ENCODE assay signal across 2 cellular contexts in the genomic region with DNA sequence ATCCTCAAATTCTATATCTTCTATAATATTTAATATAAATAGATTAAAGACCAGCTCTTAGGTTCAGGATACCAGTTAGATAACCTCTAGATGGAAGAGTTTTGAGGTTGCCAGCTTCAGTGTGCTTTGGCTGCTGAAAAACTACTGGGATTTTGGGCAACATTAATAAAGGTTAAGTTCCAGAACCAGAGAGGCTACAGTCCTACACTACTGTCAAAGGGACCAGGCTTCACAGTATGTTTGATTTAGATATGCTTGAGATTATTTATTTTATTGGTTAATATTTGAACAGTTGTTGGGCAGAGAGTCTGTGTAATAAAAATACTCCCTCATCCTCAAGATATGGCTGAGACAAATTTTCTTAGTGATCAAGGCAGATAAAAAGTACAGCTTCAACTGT.
TF ChIP-seq lines count a peak whose summit lies in the region.

No MANE protein-coding gene starts in this region.

TF ChIP-seq in H1, 55 proteins besides CTCF, POLR2A, EP300 and RAD21 (continues in another document):
- no peak for TF ChIP-seq CTBP2 (IDR thresholded peaks at IDR 0.05; ENCODE audit: borderline replicate concordance, insufficient read depth, insufficient read length, low read length)
- TF ChIP-seq HDAC2 (IDR thresholded peaks at IDR 0.05; ENCODE audit: borderline replicate concordance in 1 of 2, low read depth in 2 of 2, low read length in 2 of 2), result no peak
- no peak for TF ChIP-seq KDM4A (IDR thresholded peaks at IDR 0.05; ENCODE audit: low read depth, low read length, severe bottlenecking)
- TF ChIP-seq BCL11A (IDR thresholded peaks at IDR 0.05; ENCODE audit: low read depth in 2 of 2, low read length in 2 of 2), result no peak
- TF ChIP-seq SP4 (IDR thresholded peaks at IDR 0.05; ENCODE audit: low read length), result no peak
- no peak for TF ChIP-seq BACH1 (IDR thresholded peaks at IDR 0.05; ENCODE audit: low read length)
- TF ChIP-seq, protein P1, sequence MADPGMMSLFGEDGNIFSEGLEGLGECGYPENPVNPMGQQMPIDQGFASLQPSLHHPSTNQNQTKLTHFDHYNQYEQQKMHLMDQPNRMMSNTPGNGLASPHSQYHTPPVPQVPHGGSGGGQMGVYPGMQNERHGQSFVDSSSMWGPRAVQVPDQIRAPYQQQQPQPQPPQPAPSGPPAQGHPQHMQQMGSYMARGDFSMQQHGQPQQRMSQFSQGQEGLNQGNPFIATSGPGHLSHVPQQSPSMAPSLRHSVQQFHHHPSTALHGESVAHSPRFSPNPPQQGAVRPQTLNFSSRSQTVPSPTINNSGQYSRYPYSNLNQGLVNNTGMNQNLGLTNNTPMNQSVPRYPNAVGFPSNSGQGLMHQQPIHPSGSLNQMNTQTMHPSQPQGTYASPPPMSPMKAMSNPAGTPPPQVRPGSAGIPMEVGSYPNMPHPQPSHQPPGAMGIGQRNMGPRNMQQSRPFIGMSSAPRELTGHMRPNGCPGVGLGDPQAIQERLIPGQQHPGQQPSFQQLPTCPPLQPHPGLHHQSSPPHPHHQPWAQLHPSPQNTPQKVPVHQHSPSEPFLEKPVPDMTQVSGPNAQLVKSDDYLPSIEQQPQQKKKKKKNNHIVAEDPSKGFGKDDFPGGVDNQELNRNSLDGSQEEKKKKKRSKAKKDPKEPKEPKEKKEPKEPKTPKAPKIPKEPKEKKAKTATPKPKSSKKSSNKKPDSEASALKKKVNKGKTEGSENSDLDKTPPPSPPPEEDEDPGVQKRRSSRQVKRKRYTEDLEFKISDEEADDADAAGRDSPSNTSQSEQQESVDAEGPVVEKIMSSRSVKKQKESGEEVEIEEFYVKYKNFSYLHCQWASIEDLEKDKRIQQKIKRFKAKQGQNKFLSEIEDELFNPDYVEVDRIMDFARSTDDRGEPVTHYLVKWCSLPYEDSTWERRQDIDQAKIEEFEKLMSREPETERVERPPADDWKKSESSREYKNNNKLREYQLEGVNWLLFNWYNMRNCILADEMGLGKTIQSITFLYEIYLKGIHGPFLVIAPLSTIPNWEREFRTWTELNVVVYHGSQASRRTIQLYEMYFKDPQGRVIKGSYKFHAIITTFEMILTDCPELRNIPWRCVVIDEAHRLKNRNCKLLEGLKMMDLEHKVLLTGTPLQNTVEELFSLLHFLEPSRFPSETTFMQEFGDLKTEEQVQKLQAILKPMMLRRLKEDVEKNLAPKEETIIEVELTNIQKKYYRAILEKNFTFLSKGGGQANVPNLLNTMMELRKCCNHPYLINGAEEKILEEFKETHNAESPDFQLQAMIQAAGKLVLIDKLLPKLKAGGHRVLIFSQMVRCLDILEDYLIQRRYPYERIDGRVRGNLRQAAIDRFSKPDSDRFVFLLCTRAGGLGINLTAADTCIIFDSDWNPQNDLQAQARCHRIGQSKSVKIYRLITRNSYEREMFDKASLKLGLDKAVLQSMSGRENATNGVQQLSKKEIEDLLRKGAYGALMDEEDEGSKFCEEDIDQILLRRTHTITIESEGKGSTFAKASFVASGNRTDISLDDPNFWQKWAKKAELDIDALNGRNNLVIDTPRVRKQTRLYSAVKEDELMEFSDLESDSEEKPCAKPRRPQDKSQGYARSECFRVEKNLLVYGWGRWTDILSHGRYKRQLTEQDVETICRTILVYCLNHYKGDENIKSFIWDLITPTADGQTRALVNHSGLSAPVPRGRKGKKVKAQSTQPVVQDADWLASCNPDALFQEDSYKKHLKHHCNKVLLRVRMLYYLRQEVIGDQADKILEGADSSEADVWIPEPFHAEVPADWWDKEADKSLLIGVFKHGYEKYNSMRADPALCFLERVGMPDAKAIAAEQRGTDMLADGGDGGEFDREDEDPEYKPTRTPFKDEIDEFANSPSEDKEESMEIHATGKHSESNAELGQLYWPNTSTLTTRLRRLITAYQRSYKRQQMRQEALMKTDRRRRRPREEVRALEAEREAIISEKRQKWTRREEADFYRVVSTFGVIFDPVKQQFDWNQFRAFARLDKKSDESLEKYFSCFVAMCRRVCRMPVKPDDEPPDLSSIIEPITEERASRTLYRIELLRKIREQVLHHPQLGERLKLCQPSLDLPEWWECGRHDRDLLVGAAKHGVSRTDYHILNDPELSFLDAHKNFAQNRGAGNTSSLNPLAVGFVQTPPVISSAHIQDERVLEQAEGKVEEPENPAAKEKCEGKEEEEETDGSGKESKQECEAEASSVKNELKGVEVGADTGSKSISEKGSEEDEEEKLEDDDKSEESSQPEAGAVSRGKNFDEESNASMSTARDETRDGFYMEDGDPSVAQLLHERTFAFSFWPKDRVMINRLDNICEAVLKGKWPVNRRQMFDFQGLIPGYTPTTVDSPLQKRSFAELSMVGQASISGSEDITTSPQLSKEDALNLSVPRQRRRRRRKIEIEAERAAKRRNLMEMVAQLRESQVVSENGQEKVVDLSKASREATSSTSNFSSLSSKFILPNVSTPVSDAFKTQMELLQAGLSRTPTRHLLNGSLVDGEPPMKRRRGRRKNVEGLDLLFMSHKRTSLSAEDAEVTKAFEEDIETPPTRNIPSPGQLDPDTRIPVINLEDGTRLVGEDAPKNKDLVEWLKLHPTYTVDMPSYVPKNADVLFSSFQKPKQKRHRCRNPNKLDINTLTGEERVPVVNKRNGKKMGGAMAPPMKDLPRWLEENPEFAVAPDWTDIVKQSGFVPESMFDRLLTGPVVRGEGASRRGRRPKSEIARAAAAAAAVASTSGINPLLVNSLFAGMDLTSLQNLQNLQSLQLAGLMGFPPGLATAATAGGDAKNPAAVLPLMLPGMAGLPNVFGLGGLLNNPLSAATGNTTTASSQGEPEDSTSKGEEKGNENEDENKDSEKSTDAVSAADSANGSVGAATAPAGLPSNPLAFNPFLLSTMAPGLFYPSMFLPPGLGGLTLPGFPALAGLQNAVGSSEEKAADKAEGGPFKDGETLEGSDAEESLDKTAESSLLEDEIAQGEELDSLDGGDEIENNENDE (IDR thresholded peaks at IDR 0.05; ENCODE audit: insufficient replicate concordance, low read length), result no peak
- TF ChIP-seq, protein P2, sequence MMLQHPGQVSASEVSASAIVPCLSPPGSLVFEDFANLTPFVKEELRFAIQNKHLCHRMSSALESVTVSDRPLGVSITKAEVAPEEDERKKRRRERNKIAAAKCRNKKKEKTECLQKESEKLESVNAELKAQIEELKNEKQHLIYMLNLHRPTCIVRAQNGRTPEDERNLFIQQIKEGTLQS (IDR thresholded peaks at IDR 0.05; ENCODE audit: insufficient read depth, low read depth, low read length), result no peak
- no peak for TF ChIP-seq TAF7 (optimal IDR thresholded peaks at IDR 0.05; ENCODE audit: borderline replicate concordance, low read depth, low read length)
- no peak for TF ChIP-seq CBX5 (IDR thresholded peaks at IDR 0.05; ENCODE audit: low read depth, low read length)
- TF ChIP-seq HDAC6 (IDR thresholded peaks at IDR 0.05; ENCODE audit: low read depth, low read length), result no peak
- no peak for TF ChIP-seq SIRT6 (IDR thresholded peaks at IDR 0.05; ENCODE audit: low read length)
- TF ChIP-seq KDM1A (IDR thresholded peaks at IDR 0.05; ENCODE audit: borderline replicate concordance, low read length), result no peak
- no peak for TF ChIP-seq TCF12 (IDR thresholded peaks at IDR 0.05; ENCODE audit: low read depth, low read length)
- TF ChIP-seq, protein P3, sequence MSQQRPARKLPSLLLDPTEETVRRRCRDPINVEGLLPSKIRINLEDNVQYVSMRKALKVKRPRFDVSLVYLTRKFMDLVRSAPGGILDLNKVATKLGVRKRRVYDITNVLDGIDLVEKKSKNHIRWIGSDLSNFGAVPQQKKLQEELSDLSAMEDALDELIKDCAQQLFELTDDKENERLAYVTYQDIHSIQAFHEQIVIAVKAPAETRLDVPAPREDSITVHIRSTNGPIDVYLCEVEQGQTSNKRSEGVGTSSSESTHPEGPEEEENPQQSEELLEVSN (IDR thresholded peaks at IDR 0.05), result no peak

TF ChIP-seq in WTC11, 78 proteins besides CTCF, POLR2A, EP300 and RAD21:
- TF ChIP-seq PRRX2 (CRISPR knock-in tag; IDR thresholded peaks at IDR 0.05) (no peak), FOXJ3 (CRISPR knock-in tag; IDR thresholded peaks at IDR 0.05; ENCODE audit: borderline replicate concordance) (no peak), IRF2 (CRISPR knock-in tag; IDR thresholded peaks at IDR 0.05; ENCODE audit: borderline replicate concordance, low read depth) (no peak), JUN (CRISPR knock-in tag; IDR thresholded peaks at IDR 0.05) (no peak), ZNF317 (CRISPR knock-in tag; IDR thresholded peaks at IDR 0.05; ENCODE audit: borderline replicate concordance, low read depth) (no peak), JAZF1 (CRISPR knock-in tag; IDR thresholded peaks at IDR 0.05) (no peak), TEAD1 (CRISPR knock-in tag; IDR thresholded peaks at IDR 0.05) (no peak), GTF2I (CRISPR knock-in tag; conservative IDR thresholded peaks at IDR 0.05) (no peak), NR2C2 (CRISPR knock-in tag; IDR thresholded peaks at IDR 0.05) (no peak), ZNF121 (CRISPR knock-in tag; IDR thresholded peaks at IDR 0.05) (no peak), SOX15 (CRISPR knock-in tag; IDR thresholded peaks at IDR 0.05) (no peak)
- TF ChIP-seq, protein P4, sequence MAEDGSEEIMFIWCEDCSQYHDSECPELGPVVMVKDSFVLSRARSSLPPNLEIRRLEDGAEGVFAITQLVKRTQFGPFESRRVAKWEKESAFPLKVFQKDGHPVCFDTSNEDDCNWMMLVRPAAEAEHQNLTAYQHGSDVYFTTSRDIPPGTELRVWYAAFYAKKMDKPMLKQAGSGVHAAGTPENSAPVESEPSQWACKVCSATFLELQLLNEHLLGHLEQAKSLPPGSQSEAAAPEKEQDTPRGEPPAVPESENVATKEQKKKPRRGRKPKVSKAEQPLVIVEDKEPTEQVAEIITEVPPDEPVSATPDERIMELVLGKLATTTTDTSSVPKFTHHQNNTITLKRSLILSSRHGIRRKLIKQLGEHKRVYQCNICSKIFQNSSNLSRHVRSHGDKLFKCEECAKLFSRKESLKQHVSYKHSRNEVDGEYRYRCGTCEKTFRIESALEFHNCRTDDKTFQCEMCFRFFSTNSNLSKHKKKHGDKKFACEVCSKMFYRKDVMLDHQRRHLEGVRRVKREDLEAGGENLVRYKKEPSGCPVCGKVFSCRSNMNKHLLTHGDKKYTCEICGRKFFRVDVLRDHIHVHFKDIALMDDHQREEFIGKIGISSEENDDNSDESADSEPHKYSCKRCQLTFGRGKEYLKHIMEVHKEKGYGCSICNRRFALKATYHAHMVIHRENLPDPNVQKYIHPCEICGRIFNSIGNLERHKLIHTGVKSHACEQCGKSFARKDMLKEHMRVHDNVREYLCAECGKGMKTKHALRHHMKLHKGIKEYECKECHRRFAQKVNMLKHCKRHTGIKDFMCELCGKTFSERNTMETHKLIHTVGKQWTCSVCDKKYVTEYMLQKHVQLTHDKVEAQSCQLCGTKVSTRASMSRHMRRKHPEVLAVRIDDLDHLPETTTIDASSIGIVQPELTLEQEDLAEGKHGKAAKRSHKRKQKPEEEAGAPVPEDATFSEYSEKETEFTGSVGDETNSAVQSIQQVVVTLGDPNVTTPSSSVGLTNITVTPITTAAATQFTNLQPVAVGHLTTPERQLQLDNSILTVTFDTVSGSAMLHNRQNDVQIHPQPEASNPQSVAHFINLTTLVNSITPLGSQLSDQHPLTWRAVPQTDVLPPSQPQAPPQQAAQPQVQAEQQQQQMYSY (CRISPR knock-in tag; IDR thresholded peaks at IDR 0.05), result no peak
- TF ChIP-seq, protein P5, sequence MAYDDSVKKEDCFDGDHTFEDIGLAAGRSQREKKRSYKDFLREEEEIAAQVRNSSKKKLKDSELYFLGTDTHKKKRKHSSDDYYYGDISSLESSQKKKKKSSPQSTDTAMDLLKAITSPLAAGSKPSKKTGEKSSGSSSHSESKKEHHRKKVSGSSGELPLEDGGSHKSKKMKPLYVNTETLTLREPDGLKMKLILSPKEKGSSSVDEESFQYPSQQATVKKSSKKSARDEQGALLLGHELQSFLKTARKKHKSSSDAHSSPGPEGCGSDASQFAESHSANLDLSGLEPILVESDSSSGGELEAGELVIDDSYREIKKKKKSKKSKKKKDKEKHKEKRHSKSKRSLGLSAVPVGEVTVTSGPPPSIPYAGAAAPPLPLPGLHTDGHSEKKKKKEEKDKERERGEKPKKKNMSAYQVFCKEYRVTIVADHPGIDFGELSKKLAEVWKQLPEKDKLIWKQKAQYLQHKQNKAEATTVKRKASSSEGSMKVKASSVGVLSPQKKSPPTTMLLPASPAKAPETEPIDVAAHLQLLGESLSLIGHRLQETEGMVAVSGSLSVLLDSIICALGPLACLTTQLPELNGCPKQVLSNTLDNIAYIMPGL (CRISPR knock-in tag; IDR thresholded peaks at IDR 0.05), result no peak
- TF ChIP-seq, protein P6, sequence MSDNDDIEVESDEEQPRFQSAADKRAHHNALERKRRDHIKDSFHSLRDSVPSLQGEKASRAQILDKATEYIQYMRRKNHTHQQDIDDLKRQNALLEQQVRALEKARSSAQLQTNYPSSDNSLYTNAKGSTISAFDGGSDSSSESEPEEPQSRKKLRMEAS (CRISPR knock-in tag; IDR thresholded peaks at IDR 0.05), result no peak
- TF ChIP-seq, protein P7, sequence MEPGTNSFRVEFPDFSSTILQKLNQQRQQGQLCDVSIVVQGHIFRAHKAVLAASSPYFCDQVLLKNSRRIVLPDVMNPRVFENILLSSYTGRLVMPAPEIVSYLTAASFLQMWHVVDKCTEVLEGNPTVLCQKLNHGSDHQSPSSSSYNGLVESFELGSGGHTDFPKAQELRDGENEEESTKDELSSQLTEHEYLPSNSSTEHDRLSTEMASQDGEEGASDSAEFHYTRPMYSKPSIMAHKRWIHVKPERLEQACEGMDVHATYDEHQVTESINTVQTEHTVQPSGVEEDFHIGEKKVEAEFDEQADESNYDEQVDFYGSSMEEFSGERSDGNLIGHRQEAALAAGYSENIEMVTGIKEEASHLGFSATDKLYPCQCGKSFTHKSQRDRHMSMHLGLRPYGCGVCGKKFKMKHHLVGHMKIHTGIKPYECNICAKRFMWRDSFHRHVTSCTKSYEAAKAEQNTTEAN (CRISPR knock-in tag; IDR thresholded peaks at IDR 0.05), result no peak
- TF ChIP-seq, protein P8, sequence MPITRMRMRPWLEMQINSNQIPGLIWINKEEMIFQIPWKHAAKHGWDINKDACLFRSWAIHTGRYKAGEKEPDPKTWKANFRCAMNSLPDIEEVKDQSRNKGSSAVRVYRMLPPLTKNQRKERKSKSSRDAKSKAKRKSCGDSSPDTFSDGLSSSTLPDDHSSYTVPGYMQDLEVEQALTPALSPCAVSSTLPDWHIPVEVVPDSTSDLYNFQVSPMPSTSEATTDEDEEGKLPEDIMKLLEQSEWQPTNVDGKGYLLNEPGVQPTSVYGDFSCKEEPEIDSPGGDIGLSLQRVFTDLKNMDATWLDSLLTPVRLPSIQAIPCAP (CRISPR knock-in tag; IDR thresholded peaks at IDR 0.05), result no peak
- TF ChIP-seq, protein P9, sequence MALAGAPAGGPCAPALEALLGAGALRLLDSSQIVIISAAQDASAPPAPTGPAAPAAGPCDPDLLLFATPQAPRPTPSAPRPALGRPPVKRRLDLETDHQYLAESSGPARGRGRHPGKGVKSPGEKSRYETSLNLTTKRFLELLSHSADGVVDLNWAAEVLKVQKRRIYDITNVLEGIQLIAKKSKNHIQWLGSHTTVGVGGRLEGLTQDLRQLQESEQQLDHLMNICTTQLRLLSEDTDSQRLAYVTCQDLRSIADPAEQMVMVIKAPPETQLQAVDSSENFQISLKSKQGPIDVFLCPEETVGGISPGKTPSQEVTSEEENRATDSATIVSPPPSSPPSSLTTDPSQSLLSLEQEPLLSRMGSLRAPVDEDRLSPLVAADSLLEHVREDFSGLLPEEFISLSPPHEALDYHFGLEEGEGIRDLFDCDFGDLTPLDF (CRISPR knock-in tag; IDR thresholded peaks at IDR 0.05), result no peak
